16 cellular contexts compared by ENCODE assay signal in genomic region chr7:8114175-8114574, GRCh38.
A peak's percentile ranks its signal among the peaks of the same experiment; 100 is the strongest.
DNase-seq lines count a peak whose midpoint lies in the region; ATAC-seq and TF ChIP-seq lines count a peak whose summit lies in the region.
"Had no signal": no experiment of that assay in that cellular context is flagged by ENCODE, and none has a peak within 500 bp of the region (broad histone marks: within the 10 kb centered on the region; RNA-seq: fewer than 3 reads in every experiment).

No MANE protein-coding gene starts in this region.

- no peak for TF ChIP-seq CTCF in activated CD8-positive, alpha-beta T cell treated with anti-CD3 and anti-CD28 coated beads for 36 hours (IDR thresholded peaks at IDR 0.05)
- TF ChIP-seq CTCF in OCI-LY7 (conservative IDR thresholded peaks at IDR 0.05; ENCODE audit: low read length): no peak

- no peak overlapping the region for H3K4me3 ChIP-seq in OCI-LY7 (ENCODE audit: low read depth, low read length, poor library complexity, severe bottlenecking)
- H3K4me3 ChIP-seq: A549, lower lobe of right lung, SK-N-MC had no signal

- H4K20me1 ChIP-seq in OCI-LY7 (ENCODE audit: insufficient read depth, low read length): no peaks in the 10 kb centered on the region

- peaks cover 5% of the 10 kb centered on the region; the same call in 1 of the 2 replicates for H3K9me3 ChIP-seq in OCI-LY7 (ENCODE audit: low read length)
- H3K9me3 ChIP-seq: A549, lower lobe of right lung had no signal

- H3K4me1 Mint-ChIP-seq in activated CD8-positive, alpha-beta T cell treated with anti-CD3 and anti-CD28 coated beads for 36 hours (ENCODE audit: low read depth): peaks cover 44% of the 10 kb centered on the region
- peaks cover 51% of the 10 kb centered on the region for H3K4me1 Mint-ChIP-seq in activated CD8-positive, alpha-beta T cell treated with anti-CD3 and anti-CD28 coated beads, Interleukin-2, amount 10 ng/mL, durations not matched to agents 7 days and 5 days (ENCODE audit: low read depth)
- H3K4me1 Mint-ChIP-seq in natural killer cell treated with Interleukin-12 subunit alpha and Interleukin-12 subunit beta and Interleukin-15 and Interleukin-18, amount 100 ng/mL, for 72 hours (ENCODE audit: low read depth in 2 of 2): peaks cover 38 to 56% of the 10 kb centered on the region in 2 donors

- BruUV-seq in OCI-LY7 (replicated peaks; lab: Mats Ljungman, UMichigan): no TSS peak

- peak overlapping the region; percentile 60 for H3K27ac Mint-ChIP-seq in activated CD8-positive, alpha-beta T cell treated with anti-CD3 and anti-CD28 coated beads for 36 hours
- no peak overlapping the region for H3K27ac Mint-ChIP-seq in activated CD8-positive, alpha-beta T cell treated with anti-CD3 and anti-CD28 coated beads, Interleukin-2, amount 10 ng/mL, durations not matched to agents 7 days and 5 days
- peak overlapping the region; percentile 62 to 82 for H3K27ac Mint-ChIP-seq in natural killer cell treated with Interleukin-12 subunit alpha and Interleukin-12 subunit beta and Interleukin-15 and Interleukin-18, amount 100 ng/mL, for 72 hours

- peaks cover 24% of the 10 kb centered on the region for H3K4me1 ChIP-seq in OCI-LY7 (ENCODE audit: insufficient read depth, low read length, poor library complexity, severe bottlenecking)
- H3K4me1 ChIP-seq: A549, lower lobe of right lung had no signal

- H3K36me3 ChIP-seq in OCI-LY7 (ENCODE audit: insufficient read depth, low read length): no peaks in the 10 kb centered on the region
- H3K36me3 ChIP-seq: lower lobe of right lung had no signal

- H3K9me2 ChIP-seq in OCI-LY7 (ENCODE audit: insufficient read depth, low read length): no peaks in the 10 kb centered on the region

- POLR2A ChIA-PET in activated CD8-positive, alpha-beta T cell treated with anti-CD3 and anti-CD28 coated beads for 36 hours (lab: Charles Lee): interaction anchor here (1.7 kb wide), 1 partner anchor 44 kb away, joined by 3 read pairs; no protein-coding TSS in a partner anchor
- POLR2A ChIA-PET in activated CD8-positive, alpha-beta T cell treated with anti-CD3 and anti-CD28 coated beads, Interleukin-2, amount 10 ng/mL, durations not matched to agents 7 days and 5 days (lab: Charles Lee): no interaction called here
- POLR2A ChIA-PET in OCI-LY7 (lab: Charles Lee): interaction anchor here (0.8 kb wide), 1 partner anchor 413 kb away, joined by 3 read pairs; no protein-coding TSS in a partner anchor

- ATAC-seq in activated CD8-positive, alpha-beta T cell treated with anti-CD3 and anti-CD28 coated beads for 36 hours: no peak
- no peak for ATAC-seq in activated CD8-positive, alpha-beta T cell treated with anti-CD3 and anti-CD28 coated beads, Interleukin-2, amount 10 ng/mL, durations not matched to agents 7 days and 5 days
- ATAC-seq in GM21390 (IDR thresholded peaks at IDR 0.05; ENCODE audit: unreplicated experiment) (peak; percentile 31), HG02763 (IDR thresholded peaks at IDR 0.05; ENCODE audit: unreplicated experiment) (no peak), GM21528 (IDR thresholded peaks at IDR 0.05; ENCODE audit: low FRiP score, unreplicated experiment) (no peak)
- peak; percentile 64 to 71 for ATAC-seq in natural killer cell treated with Interleukin-12 subunit alpha and Interleukin-12 subunit beta and Interleukin-15 and Interleukin-18, amount 100 ng/mL, for 72 hours
- ATAC-seq: A549, HCT116, lower lobe of right lung had no signal

- peak overlapping the region; percentile 3; the same call in 1 of the 2 replicates for H2AFZ ChIP-seq in OCI-LY7 (ENCODE audit: low read length)

- H3K4me3 Mint-ChIP-seq in activated CD8-positive, alpha-beta T cell treated with anti-CD3 and anti-CD28 coated beads for 36 hours: no peak overlapping the region
- H3K4me3 Mint-ChIP-seq in activated CD8-positive, alpha-beta T cell treated with anti-CD3 and anti-CD28 coated beads, Interleukin-2, amount 10 ng/mL, durations not matched to agents 7 days and 5 days: no peak overlapping the region
- peak overlapping the region; percentile 62 for H3K4me3 Mint-ChIP-seq in natural killer cell treated with Interleukin-12 subunit alpha and Interleukin-12 subunit beta and Interleukin-15 and Interleukin-18, amount 100 ng/mL, for 72 hours

- H3K79me2 ChIP-seq in OCI-LY7 (ENCODE audit: insufficient read depth, low read depth, low read length): no peaks in the 10 kb centered on the region

- intact Hi-C loops in activated CD8-positive, alpha-beta T cell treated with anti-CD3 and anti-CD28 coated beads for 36 hours (cut with micrococcal nuclease): loop anchor here (10.0 kb wide), 1 partner anchor 429 kb away; no protein-coding TSS in a partner anchor
- intact Hi-C loops in OCI-LY7 (cut with micrococcal nuclease; ENCODE audit: unreplicated experiment): no loop called here

- no peaks in the 10 kb centered on the region for H3K36me3 Mint-ChIP-seq in activated CD8-positive, alpha-beta T cell treated with anti-CD3 and anti-CD28 coated beads for 36 hours (ENCODE audit: low read depth)
- H3K36me3 Mint-ChIP-seq in activated CD8-positive, alpha-beta T cell treated with anti-CD3 and anti-CD28 coated beads, Interleukin-2, amount 10 ng/mL, durations not matched to agents 7 days and 5 days (ENCODE audit: low read depth): peaks cover 9% of the 10 kb centered on the region
- H3K36me3 Mint-ChIP-seq in natural killer cell treated with Interleukin-12 subunit alpha and Interleukin-12 subunit beta and Interleukin-15 and Interleukin-18, amount 100 ng/mL, for 72 hours: peaks cover 10% of the 10 kb centered on the region

- H3K9me3 Mint-ChIP-seq in activated CD8-positive, alpha-beta T cell treated with anti-CD3 and anti-CD28 coated beads for 36 hours: peaks cover 15% of the 10 kb centered on the region
- peaks cover 3% of the 10 kb centered on the region for H3K9me3 Mint-ChIP-seq in activated CD8-positive, alpha-beta T cell treated with anti-CD3 and anti-CD28 coated beads, Interleukin-2, amount 10 ng/mL, durations not matched to agents 7 days and 5 days (ENCODE audit: insufficient read depth)
- H3K9me3 Mint-ChIP-seq in natural killer cell treated with Interleukin-12 subunit alpha and Interleukin-12 subunit beta and Interleukin-15 and Interleukin-18, amount 100 ng/mL, for 72 hours: peaks cover 3% of the 10 kb centered on the region

- CTCF ChIA-PET in activated CD8-positive, alpha-beta T cell treated with anti-CD3 and anti-CD28 coated beads for 36 hours (lab: Charles Lee): no interaction called here
- CTCF ChIA-PET in activated CD8-positive, alpha-beta T cell treated with anti-CD3 and anti-CD28 coated beads, Interleukin-2, amount 10 ng/mL, durations not matched to agents 7 days and 5 days (lab: Charles Lee): no interaction called here
- CTCF ChIA-PET in OCI-LY7 (lab: Charles Lee; ENCODE audit: unreplicated experiment): no interaction called here

- no peak for DNase-seq in activated CD8-positive, alpha-beta T cell treated with anti-CD3 and anti-CD28 coated beads for 36 hours
- DNase-seq in activated CD8-positive, alpha-beta T cell treated with anti-CD3 and anti-CD28 coated beads, Interleukin-2, amount 10 ng/mL, durations not matched to agents 7 days and 5 days: no peak
- DNase-seq in OCI-LY7 (ENCODE audit: low spot score) (no peak), GDM1 (lab: John Stamatoyannopoulos, UW) (no peak)
- DNase-seq in natural killer cell treated with Interleukin-12 subunit alpha and Interleukin-12 subunit beta and Interleukin-15 and Interleukin-18, amount 100 ng/mL, for 72 hours (ENCODE audit: low spot score): no peak
- DNase-seq: activated CD4-positive, alpha-beta T cell treated with anti-CD3 and anti-CD28 coated beads for 48 hours; amygdala; lower lobe of right lung; NCI-H1105; NCI-H526 treated with DMSO at 0.1 percent for 48 hours had no signal

- peak overlapping the region; percentile 2; the same call in 1 of the 2 replicates for H3K4me2 ChIP-seq in OCI-LY7 (ENCODE audit: low read length)
- H3K4me2 ChIP-seq: A549 had no signal

- H3K27ac ChIP-seq in OCI-LY7 (ENCODE audit: low read depth, low read length, poor library complexity, severe bottlenecking): no peak overlapping the region
- H3K27ac ChIP-seq: A549, lower lobe of right lung, SK-N-MC had no signal

- no peaks in the 10 kb centered on the region for H3K27me3 Mint-ChIP-seq in activated CD8-positive, alpha-beta T cell treated with anti-CD3 and anti-CD28 coated beads for 36 hours
- H3K27me3 Mint-ChIP-seq in activated CD8-positive, alpha-beta T cell treated with anti-CD3 and anti-CD28 coated beads, Interleukin-2, amount 10 ng/mL, durations not matched to agents 7 days and 5 days (ENCODE audit: low read depth): no peaks in the 10 kb centered on the region
- H3K27me3 Mint-ChIP-seq in natural killer cell treated with Interleukin-12 subunit alpha and Interleukin-12 subunit beta and Interleukin-15 and Interleukin-18, amount 100 ng/mL, for 72 hours: no peaks in the 10 kb centered on the region

Comparison
In these comparisons a context has a peak if more than half of its experiments do, and no peak if none do; other contexts are left out.
1. ATAC-seq: peak in GM21390 (single experiment) and natural killer cell treated with Interleukin-12 subunit alpha and Interleukin-12 subunit beta and Interleukin-15 and Interleukin-18, amount 100 ng/mL, for 72 hours (2 of 2); none in activated CD8-positive, alpha-beta T cell treated with anti-CD3 and anti-CD28 coated beads for 36 hours (single experiment), activated CD8-positive, alpha-beta T cell treated with anti-CD3 and anti-CD28 coated beads, Interleukin-2, amount 10 ng/mL, durations not matched to agents 7 days and 5 days (single experiment), HG02763 (single experiment) and GM21528 (single experiment).